In the genomic region with DNA sequence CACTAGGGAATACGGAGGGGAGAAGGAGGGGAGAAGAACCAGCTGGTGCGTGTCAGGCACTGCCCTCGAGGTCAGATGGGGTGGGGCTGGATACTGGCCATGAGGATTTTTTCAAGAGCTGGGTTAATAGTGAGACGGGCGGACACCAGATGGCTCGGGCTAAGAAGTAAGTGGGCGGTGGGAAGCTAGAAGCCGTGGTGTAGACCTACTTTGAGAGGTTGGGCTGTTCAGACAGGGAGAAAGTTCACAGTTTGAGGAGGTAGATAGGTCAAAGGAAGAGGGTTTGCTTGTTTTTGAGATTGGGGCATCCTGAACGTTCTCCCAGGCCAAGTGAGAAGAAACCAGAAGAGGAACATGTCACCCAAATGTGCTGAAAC, we compare ENCODE assay signal across 8 cellular contexts.
DNase-seq lines count a peak whose midpoint lies in the region; ATAC-seq, FAIRE-seq and TF ChIP-seq lines count a peak whose summit lies in the region.

No MANE protein-coding gene starts in this region.

- no peak for FAIRE-seq in astrocyte (lab: Jason Lieb, UNC)

- peaks cover 0 to 8% (median 0%) of the 10 kb centered on the region in 8 donors for H3K9me3 Mint-ChIP-seq in CD4-positive, alpha-beta memory T cell
- H3K9me3 Mint-ChIP-seq in astrocyte (ENCODE audit: unreplicated experiment) (no peaks in the 10 kb centered on the region), natural killer cell (no peaks in the 10 kb centered on the region)

- peaks cover 100% of the 10 kb centered on the region for H3K4me1 ChIP-seq in CD4-positive, alpha-beta memory T cell (ENCODE audit: insufficient read depth, low read length)
- peaks cover 43% of the 10 kb centered on the region for H3K4me1 ChIP-seq in astrocyte (ENCODE audit: insufficient read depth, low read length)

- CTCF ChIA-PET in CD4-positive, alpha-beta memory T cell (lab: Charles Lee; ENCODE audit: partially characterized antibody), result interaction anchor here (0.5 to 3.2 kb wide), 16 partner anchors 9 to 115 kb away, joined by 3 to 22 read pairs (median 6); no protein-coding TSS in a partner anchor

- peak overlapping the region; percentile 39 to 54 for H3K4me3 ChIP-seq in CD4-positive, alpha-beta memory T cell (ENCODE audit: low read length in 2 of 2)
- H3K4me3 ChIP-seq in astrocyte (ENCODE audit: insufficient read depth, low read depth, low read length), result no peak overlapping the region

- H3K4me2 ChIP-seq in astrocyte (ENCODE audit: low read length), result no peak overlapping the region

- H3K27me3 ChIP-seq in CD4-positive, alpha-beta memory T cell (ENCODE audit: insufficient read depth, low read length), result no peaks in the 10 kb centered on the region
- H3K27me3 ChIP-seq in astrocyte (ENCODE audit: insufficient read depth, low read length), result no peaks in the 10 kb centered on the region

- no peak for DNase-seq in CD4-positive, alpha-beta memory T cell
- DNase-seq in astrocyte (ENCODE audit: low read depth) (peak; percentile 41), natural killer cell (no peak), head of caudate nucleus (no peak), kidney glomerular epithelial cell (lab: John Stamatoyannopoulos, UW) (no peak), NCI-H748 treated with DMSO at 0.1 percent for 48 hours (lab: John Stamatoyannopoulos, UW) (no peak), NCI-H2107 (lab: John Stamatoyannopoulos, UW) (no peak)

- POLR2A ChIA-PET in CD4-positive, alpha-beta memory T cell (lab: Charles Lee; ENCODE audit: partially characterized antibody), result interaction anchor here (1.0 to 97.0 kb wide), 18 partner anchors 13 to 686 kb away, joined by 3 to 6031 read pairs (median 12); partner anchors contain the start of genes TMC8 and TNRC6C

- intact Hi-C loops in CD4-positive, alpha-beta memory T cell (cut with micrococcal nuclease), result loop anchor here (1.0 to 5.0 kb wide), 3 partner anchors 9 to 72 kb away; no protein-coding TSS in a partner anchor
- intact Hi-C loops in natural killer cell (cut with micrococcal nuclease) (loop anchor here (1.0 to 10.0 kb wide), 6 partner anchors 14 to 440 kb away; no protein-coding TSS in a partner anchor), head of caudate nucleus (cut with DNase I) (no loop called here)

- H3K9me3 ChIP-seq in CD4-positive, alpha-beta memory T cell (ENCODE audit: control insufficient read depth in 1 of 2, low read length in 2 of 2), result no peaks in the 10 kb centered on the region
- no peaks in the 10 kb centered on the region for H3K9me3 ChIP-seq in astrocyte (ENCODE audit: insufficient read depth, low read depth, low read length)

- TF ChIP-seq CTCF in astrocyte (IDR thresholded peaks at IDR 0.05; ENCODE audit: insufficient read depth, low read depth, low read length) (no peak), natural killer cell (IDR thresholded peaks at IDR 0.05) (no peak)

- peaks cover 66 to 99% (median 87%) of the 10 kb centered on the region in 4 donors for H3K4me1 Mint-ChIP-seq in CD4-positive, alpha-beta memory T cell
- H3K4me1 Mint-ChIP-seq in astrocyte (ENCODE audit: low read depth, unreplicated experiment) (peaks cover 48% of the 10 kb centered on the region), natural killer cell (peaks cover 74 to 87% of the 10 kb centered on the region in 2 donors)

- H3K27ac ChIP-seq in CD4-positive, alpha-beta memory T cell (ENCODE audit: low read depth, low read length), result peak overlapping the region; percentile 90
- H3K27ac ChIP-seq in astrocyte (ENCODE audit: low read depth, low read length), result no peak overlapping the region

- peak overlapping the region; percentile 90 to 99 (median 99) for H3K27ac Mint-ChIP-seq in CD4-positive, alpha-beta memory T cell
- H3K27ac Mint-ChIP-seq in astrocyte (ENCODE audit: unreplicated experiment) (no peak overlapping the region), natural killer cell (peak overlapping the region; percentile 86)

- peaks cover 96% of the 10 kb centered on the region for H4K20me1 ChIP-seq in astrocyte (ENCODE audit: insufficient read depth, low read length)

- H3K27me3 Mint-ChIP-seq in CD4-positive, alpha-beta memory T cell, result no peaks in the 10 kb centered on the region
- no peaks in the 10 kb centered on the region for H3K27me3 Mint-ChIP-seq in astrocyte (ENCODE audit: low read depth, unreplicated experiment)
- H3K27me3 Mint-ChIP-seq in natural killer cell (ENCODE audit: low read depth in 2 of 2), result no peaks in the 10 kb centered on the region

- H3K36me3 Mint-ChIP-seq in CD4-positive, alpha-beta memory T cell, result peaks cover 0 to 20% of the 10 kb centered on the region in 2 donors
- H3K36me3 Mint-ChIP-seq in astrocyte (ENCODE audit: low read depth, unreplicated experiment), result peaks cover 9% of the 10 kb centered on the region
- H3K36me3 Mint-ChIP-seq in natural killer cell, result no peaks in the 10 kb centered on the region

- H3K79me2 ChIP-seq in astrocyte (ENCODE audit: insufficient read depth, low read length), result peaks cover 89% of the 10 kb centered on the region

- ATAC-seq in HG02759 (IDR thresholded peaks at IDR 0.05; ENCODE audit: unreplicated experiment) (peak; percentile 10), natural killer cell (peak in 2 of 3 donors; percentile 6 to 11)

- no peaks in the 10 kb centered on the region for H3K36me3 ChIP-seq in CD4-positive, alpha-beta memory T cell (ENCODE audit: insufficient read depth, low read length)
- no peaks in the 10 kb centered on the region for H3K36me3 ChIP-seq in astrocyte (ENCODE audit: insufficient read depth, low read length)

- H3K9ac ChIP-seq in astrocyte (ENCODE audit: low read length), result no peak overlapping the region

- peak overlapping the region; percentile 73 to 89 (median 86) for H3K4me3 Mint-ChIP-seq in CD4-positive, alpha-beta memory T cell
- H3K4me3 Mint-ChIP-seq in astrocyte (ENCODE audit: unreplicated experiment) (peak overlapping the region; percentile 66), natural killer cell (peak overlapping the region; percentile 67)

- no peak overlapping the region for H2AFZ ChIP-seq in astrocyte (ENCODE audit: low read depth, low read length)
